8 cellular contexts compared by ENCODE assay signal in genomic region chr4:83013420-83013867, GRCh38. TPM values are rescaled to one million over a fixed set of nuclear protein-coding genes. Genes with fewer than 3 reads are reported as not detected.
DNase-seq lines count a peak whose midpoint lies in the region; ATAC-seq and TF ChIP-seq lines count a peak whose summit lies in the region.

No MANE protein-coding gene starts in this region.

- H3K4me1 ChIP-seq in right atrium auricular region (peaks cover 0 to 29% of the 10 kb centered on the region in 2 donors), smooth muscle cell (ENCODE audit: low read depth) (peaks cover 26% of the 10 kb centered on the region)

- no peaks in the 10 kb centered on the region for H3K27me3 Mint-ChIP-seq in activated T-cell treated with anti-CD3 and anti-CD28 coated beads, Interleukin-2, amount 50 U/mL, for 72 hours (ENCODE audit: low read depth)

- H3K4me3 Mint-ChIP-seq in activated T-cell treated with anti-CD3 and anti-CD28 coated beads, Interleukin-2, amount 50 U/mL, for 72 hours, result peak overlapping the region; percentile 89 to 99

- peak overlapping the region; percentile 90 for H3K4me2 ChIP-seq in smooth muscle cell

- H3K36me3 ChIP-seq in right atrium auricular region (no peaks in the 10 kb centered on the region), smooth muscle cell (ENCODE audit: low read depth) (no peaks in the 10 kb centered on the region)

- no peaks in the 10 kb centered on the region for H3K9me3 Mint-ChIP-seq in activated T-cell treated with anti-CD3 and anti-CD28 coated beads, Interleukin-2, amount 50 U/mL, for 72 hours

- H3K27ac Mint-ChIP-seq in activated T-cell treated with anti-CD3 and anti-CD28 coated beads, Interleukin-2, amount 50 U/mL, for 72 hours, result peak overlapping the region; percentile 97

- peaks cover 2 to 7% of the 10 kb centered on the region in 2 donors for H3K36me3 Mint-ChIP-seq in activated T-cell treated with anti-CD3 and anti-CD28 coated beads, Interleukin-2, amount 50 U/mL, for 72 hours (ENCODE audit: insufficient read depth in 2 of 2)

- no peak for DNase-seq in activated T-cell treated with anti-CD3 and anti-CD28 coated beads, Interleukin-2, amount 50 U/mL, for 72 hours
- no peak for DNase-seq in activated T-cell treated with anti-CD3 and anti-CD28 coated beads, Interleukin-2, amount 50 U/mL, for 1 hour
- DNase-seq in right atrium auricular region (ENCODE audit: low spot score) (no peak), smooth muscle cell (lab: John Stamatoyannopoulos, UW; ENCODE audit: unreplicated experiment) (no peak), NOMO-1 treated with DMSO at 0.1 percent for 48 hours (lab: John Stamatoyannopoulos, UW; ENCODE audit: unreplicated experiment) (no peak)

- peaks cover 38% of the 10 kb centered on the region for H3K4me1 Mint-ChIP-seq in activated T-cell treated with anti-CD3 and anti-CD28 coated beads, Interleukin-2, amount 50 U/mL, for 72 hours (ENCODE audit: low read depth)

- H3K9me3 ChIP-seq in right atrium auricular region, result no peaks in the 10 kb centered on the region
- no peaks in the 10 kb centered on the region for H3K9me3 ChIP-seq in smooth muscle cell (replicated peaks; ENCODE audit: low read depth)

- peak overlapping the region; percentile 81 for H3K9ac ChIP-seq in smooth muscle cell (ENCODE audit: low read depth)

- H2AFZ ChIP-seq in smooth muscle cell (ENCODE audit: low read depth), result peak overlapping the region; percentile 96

- H3K79me2 ChIP-seq in smooth muscle cell (ENCODE audit: low read depth), result peaks cover 16% of the 10 kb centered on the region

- H4K20me1 ChIP-seq in smooth muscle cell (ENCODE audit: low read depth), result peaks cover 3% of the 10 kb centered on the region

- H3K27me3 ChIP-seq in right atrium auricular region (no peaks in the 10 kb centered on the region), smooth muscle cell (ENCODE audit: low read depth) (no peaks in the 10 kb centered on the region)

- no peak for ATAC-seq in activated T-cell treated with anti-CD3 and anti-CD28 coated beads, Interleukin-2, amount 50 U/mL, for 72 hours (replicated peaks in 1 of 2)
- ATAC-seq in GM18858 (IDR thresholded peaks at IDR 0.05; ENCODE audit: unreplicated experiment) (no peak), HG03457 (IDR thresholded peaks at IDR 0.05; ENCODE audit: unreplicated experiment) (no peak)

- H3K4me3 ChIP-seq in WI38 (ENCODE audit: low read depth, low read length) (peak overlapping the region; percentile 73), right atrium auricular region (peak overlapping the region; percentile 48 to 90), smooth muscle cell (peak overlapping the region; percentile 98)

- H3F3A ChIP-seq in smooth muscle cell (ENCODE audit: low read depth), result peaks cover 11% of the 10 kb centered on the region

- 28% methylated on average over 13 of the region's 13 CpGs for WGBS in smooth muscle cell (ENCODE audit: low lambda C conversion rate)

- TF ChIP-seq CTCF in WI38 (IDR thresholded peaks at IDR 0.05; ENCODE audit: low read depth, low read length), result no peak
- TF ChIP-seq CTCF in right atrium auricular region (IDR thresholded peaks at IDR 0.05), result no peak
- no peak for TF ChIP-seq CTCF in smooth muscle cell (IDR thresholded peaks at IDR 0.05; ENCODE audit: borderline replicate concordance, insufficient read depth, poor library complexity, severe bottlenecking)

- H3K27ac ChIP-seq in right atrium auricular region (peak overlapping the region; percentile 93), smooth muscle cell (ENCODE audit: low read depth) (peak overlapping the region; percentile 98)

RNA-seq across cellular contexts. Expression of gene LIN54, which starts 2.8 kb away (rescaled TPM):
- 10 to 100 TPM; 25.8 to 27.9 TPM for total RNA-seq in activated T-cell treated with anti-CD3 and anti-CD28 coated beads, Interleukin-2, amount 50 U/mL, for 72 hours
- total RNA-seq in right atrium auricular region (1 to 10 TPM; 4.8 to 6.2 TPM), smooth muscle cell (24.1 and 25.1 TPM in 2 replicates)
- polyA plus RNA-seq in smooth muscle cell, result 3.9 and 5.0 TPM in 2 replicates

RNA-seq across cellular contexts. Expression of gene COPS4, which starts 21.5 kb away (rescaled TPM):
- 10 to 100 TPM; 28.9 to 29.3 TPM for total RNA-seq in activated T-cell treated with anti-CD3 and anti-CD28 coated beads, Interleukin-2, amount 50 U/mL, for 72 hours
- total RNA-seq in right atrium auricular region (10 to 100 TPM; 55.2 to 58.1 TPM), smooth muscle cell (55.5 and 69.8 TPM in 2 replicates)
- polyA plus RNA-seq in smooth muscle cell, result 41.2 and 53.4 TPM in 2 replicates
